Comparison of ENCODE assay signal across 17 cellular contexts in genomic region chr9:28741459-28741858, GRCh38.
"Had no signal": no experiment of that assay in that cellular context is flagged by ENCODE, and none has a peak within 500 bp of the region (broad histone marks: within the 10 kb centered on the region; RNA-seq: fewer than 3 reads in every experiment).

No MANE protein-coding gene starts in this region.

- DNase-seq: KBM-7, MV-4-11, NCI-H1048, NCI-H1105, NCI-H1417, NCI-H1436 treated with DMSO at 0.1 percent for 48 hours, NCI-H1694 treated with DMSO at 0.1 percent for 48 hours, NCI-H1930, NCI-H2081, NCI-H2107, NCI-H2227 treated with DMSO at 0.1 percent for 48 hours, NCI-H524, NCI-H526 treated with DMSO at 0.1 percent for 48 hours, NCI-H748 treated with DMSO at 0.1 percent for 48 hours, RPMI8226, SHP77, SK-N-SH had no signal
